31 cellular contexts compared by ENCODE assay signal in the genomic region with DNA sequence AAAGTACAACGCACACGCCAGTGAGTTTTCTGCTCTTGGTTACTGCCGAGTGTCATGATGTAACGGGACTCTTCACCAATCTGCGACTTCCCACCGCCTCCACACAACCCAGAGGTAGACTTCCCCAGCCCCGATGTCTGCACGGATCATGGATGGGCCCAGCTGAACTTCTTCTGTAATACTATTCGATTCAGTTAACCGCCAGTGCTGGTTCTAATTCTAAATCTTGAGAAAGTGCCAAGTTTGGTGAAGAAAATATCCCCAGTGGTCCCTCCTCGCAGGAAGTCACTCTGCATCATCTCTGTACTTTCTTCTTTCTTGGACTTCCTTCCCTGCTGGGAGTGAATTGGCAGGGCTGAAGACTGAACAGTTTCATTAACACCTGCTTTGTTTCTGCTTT.
"Had no signal": no experiment of that assay in that cellular context is flagged by ENCODE, and none has a peak within 500 bp of the region (broad histone marks: within the 10 kb centered on the region; RNA-seq: fewer than 3 reads in every experiment).

No MANE protein-coding gene starts in this region.

- H3K9me3 ChIP-seq: adrenal gland, body of pancreas, esophagus squamous epithelium had no signal

- ATAC-seq: activated CD4-positive, alpha-beta T cell treated with anti-CD3 and anti-CD28 coated beads for 36 hours; activated naive CD8-positive, alpha-beta T cell treated with anti-CD3 and anti-CD28 coated beads, Interleukin-2, amount 50 U/mL, for 24 hours; activated T-cell treated with anti-CD3 and anti-CD28 coated beads, Interleukin-2, amount 50 U/mL, for 4 hours; activated T-helper 17 cell treated with anti-CD3 and anti-CD28 coated beads, Interleukin-2, amount 50 U/mL, for 72 hours; body of pancreas; effector memory CD8-positive, alpha-beta T cell; T-helper 17 cell had no signal

- H3K36me3 Mint-ChIP-seq: activated naive CD8-positive, alpha-beta T cell had no signal

- H3K4me1 ChIP-seq: adrenal gland, body of pancreas, esophagus squamous epithelium had no signal

- H3K4me1 Mint-ChIP-seq: activated CD4-positive, alpha-beta memory T cell treated with anti-CD3 and anti-CD28 coated beads, Interleukin-2, amount 10 ng/mL, durations not matched to agents 7 days and 5 days; activated CD4-positive, alpha-beta T cell treated with anti-CD3 and anti-CD28 coated beads for 36 hours; activated CD4-positive, alpha-beta T cell treated with anti-CD3 and anti-CD28 coated beads, Interleukin-2, amount 10 ng/mL, durations not matched to agents 24 days and 14 days; activated naive CD8-positive, alpha-beta T cell treated with anti-CD3 and anti-CD28 coated beads, Interleukin-2, amount 50 U/mL, for 24 hours; activated T-helper 17 cell treated with anti-CD3 and anti-CD28 coated beads, Interleukin-2, amount 50 U/mL, for 72 hours; T-helper 17 cell had no signal

- H3K4me3 Mint-ChIP-seq: activated CD4-positive, alpha-beta memory T cell treated with anti-CD3 and anti-CD28 coated beads, Interleukin-2, amount 10 ng/mL, durations not matched to agents 7 days and 5 days; activated CD4-positive, alpha-beta T cell treated with anti-CD3 and anti-CD28 coated beads for 36 hours; activated CD4-positive, alpha-beta T cell treated with anti-CD3 and anti-CD28 coated beads, Interleukin-2, amount 10 ng/mL, durations not matched to agents 24 days and 14 days; activated naive CD8-positive, alpha-beta T cell; activated naive CD8-positive, alpha-beta T cell treated with anti-CD3 and anti-CD28 coated beads, Interleukin-2, amount 50 U/mL, for 24 hours; activated T-cell treated with anti-CD3 and anti-CD28 coated beads, Interleukin-2, amount 50 U/mL, for 4 hours; activated T-helper 17 cell treated with anti-CD3 and anti-CD28 coated beads, Interleukin-2, amount 50 U/mL, for 72 hours; effector memory CD8-positive, alpha-beta T cell; T-helper 17 cell; T-helper 2 cell treated with Interferon-gamma antibody and Interleukin-4, amounts not matched to agents 5 μg/mL and 100 μg/mL, for 36 hours had no signal

- H3K4me3 ChIP-seq: adrenal gland, body of pancreas, esophagus squamous epithelium had no signal

- H3K27me3 ChIP-seq: adrenal gland, body of pancreas, esophagus squamous epithelium had no signal

- H3K27ac Mint-ChIP-seq: activated CD4-positive, alpha-beta memory T cell treated with anti-CD3 and anti-CD28 coated beads, Interleukin-2, amount 10 ng/mL, durations not matched to agents 7 days and 5 days; activated CD4-positive, alpha-beta T cell treated with anti-CD3 and anti-CD28 coated beads for 36 hours; activated CD4-positive, alpha-beta T cell treated with anti-CD3 and anti-CD28 coated beads, Interleukin-2, amount 10 ng/mL, durations not matched to agents 24 days and 14 days; activated naive CD8-positive, alpha-beta T cell; activated naive CD8-positive, alpha-beta T cell treated with anti-CD3 and anti-CD28 coated beads, Interleukin-2, amount 50 U/mL, for 24 hours; activated T-helper 17 cell treated with anti-CD3 and anti-CD28 coated beads, Interleukin-2, amount 50 U/mL, for 72 hours; effector memory CD8-positive, alpha-beta T cell; T-helper 17 cell; T-helper 2 cell treated with Interferon-gamma antibody and Interleukin-4, amounts not matched to agents 5 μg/mL and 100 μg/mL, for 36 hours had no signal

- DNase-seq: activated CD4-positive, alpha-beta memory T cell treated with anti-CD3 and anti-CD28 coated beads, Interleukin-2, amount 10 ng/mL, durations not matched to agents 7 days and 5 days; activated CD4-positive, alpha-beta T cell treated with anti-CD3 and anti-CD28 coated beads for 36 hours; activated CD4-positive, alpha-beta T cell treated with anti-CD3 and anti-CD28 coated beads, Interleukin-2, amount 10 ng/mL, durations not matched to agents 24 days and 14 days; activated CD4-positive, CD25-positive, alpha-beta regulatory T cell; activated CD4-positive, CD25-positive, alpha-beta regulatory T cell treated with anti-CD3 and anti-CD28 coated beads, Interleukin-2, amount 50 U/mL, for 72 hours; activated CD8-positive, alpha-beta memory T cell treated with anti-CD3 and anti-CD28 coated beads, Interleukin-2, amount 50 U/mL, for 48 hours; activated effector memory CD4-positive, alpha-beta T cell treated with Interleukin-2 at 50 U/mL for 16 hours; activated gamma-delta T cell treated with Interleukin-2 at 50 U/mL for 16 hours; activated naive CD4-positive, alpha-beta T cell treated with anti-CD3 and anti-CD28 coated beads, Interleukin-2, amount 50 U/mL, for 16 hours; activated naive CD4-positive, alpha-beta T cell treated with Interleukin-2 at 50 U/mL for 16 hours; activated naive CD8-positive, alpha-beta T cell treated with anti-CD3 and anti-CD28 coated beads, Interleukin-2, amount 50 U/mL, for 24 hours; activated T-cell treated with anti-CD3 and anti-CD28 coated beads for 4 hours; activated T-cell treated with anti-CD3 and anti-CD28 coated beads, Interleukin-2, amount 50 U/mL, for 4 hours; adrenal gland; amygdala; aorta; body of pancreas; caudate nucleus; cortex of kidney; dermis blood vessel endothelial cell; effector CD4-positive, alpha-beta T cell; effector memory CD8-positive, alpha-beta T cell; esophagus squamous epithelium; head of caudate nucleus; T-helper 1 cell; T-helper 17 cell; T1000; WERI-Rb-1 had no signal

- H3K9me3 Mint-ChIP-seq: activated CD4-positive, alpha-beta memory T cell treated with anti-CD3 and anti-CD28 coated beads, Interleukin-2, amount 10 ng/mL, durations not matched to agents 7 days and 5 days; activated CD4-positive, alpha-beta T cell treated with anti-CD3 and anti-CD28 coated beads, Interleukin-2, amount 10 ng/mL, durations not matched to agents 24 days and 14 days; activated naive CD8-positive, alpha-beta T cell treated with anti-CD3 and anti-CD28 coated beads, Interleukin-2, amount 50 U/mL, for 24 hours; activated T-cell treated with anti-CD3 and anti-CD28 coated beads, Interleukin-2, amount 50 U/mL, for 4 hours; activated T-helper 17 cell treated with anti-CD3 and anti-CD28 coated beads, Interleukin-2, amount 50 U/mL, for 72 hours; effector memory CD8-positive, alpha-beta T cell; T-helper 2 cell treated with Interferon-gamma antibody and Interleukin-4, amounts not matched to agents 5 μg/mL and 100 μg/mL, for 36 hours had no signal

- H3K36me3 ChIP-seq: adrenal gland, esophagus squamous epithelium, WERI-Rb-1 had no signal

- H3K27me3 Mint-ChIP-seq: activated CD4-positive, alpha-beta memory T cell treated with anti-CD3 and anti-CD28 coated beads, Interleukin-2, amount 10 ng/mL, durations not matched to agents 7 days and 5 days; activated CD4-positive, alpha-beta T cell treated with anti-CD3 and anti-CD28 coated beads, Interleukin-2, amount 10 ng/mL, durations not matched to agents 24 days and 14 days; activated naive CD8-positive, alpha-beta T cell treated with anti-CD3 and anti-CD28 coated beads, Interleukin-2, amount 50 U/mL, for 24 hours; T-helper 17 cell had no signal

- H3K27ac ChIP-seq: adrenal gland, body of pancreas, esophagus squamous epithelium, WERI-Rb-1 had no signal
